10 cellular contexts compared by ENCODE assay signal in the genomic region with DNA sequence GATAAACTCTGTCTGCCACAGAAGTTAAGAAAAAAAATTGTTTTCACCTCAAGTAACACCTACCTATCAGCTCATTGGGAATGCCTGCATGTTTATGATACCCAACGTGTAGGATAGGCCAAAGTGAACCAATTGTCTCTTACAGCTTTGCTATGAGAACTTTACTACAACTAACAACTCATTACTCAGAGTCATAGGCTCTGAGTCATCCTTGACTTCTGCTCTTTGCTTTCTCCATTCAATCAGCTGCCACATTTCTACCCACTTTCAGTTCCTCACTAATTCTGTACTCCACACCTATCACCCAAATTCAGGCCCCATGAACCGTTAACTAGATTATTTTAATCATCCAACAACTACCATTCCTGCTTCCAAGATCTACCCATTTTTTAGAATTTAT.
DNase-seq lines count a peak whose midpoint lies in the region; ATAC-seq, FAIRE-seq and TF ChIP-seq lines count a peak whose summit lies in the region.
"Had no signal": no experiment of that assay in that cellular context is flagged by ENCODE, and none has a peak within 500 bp of the region (broad histone marks: within the 10 kb centered on the region; RNA-seq: fewer than 3 reads in every experiment).

No MANE protein-coding gene starts in this region.

- no peak for TF ChIP-seq RAD21 in A549 (conservative IDR thresholded peaks at IDR 0.05 in 1 of 2, IDR thresholded peaks at IDR 0.05 in 1 of 2)

- TF ChIP-seq CTCF in A549 (IDR thresholded peaks at IDR 0.05): no peak
- TF ChIP-seq CTCF in coronary artery (IDR thresholded peaks at IDR 0.05): no peak

- no peak for FAIRE-seq in A549 (lab: Jason Lieb, UNC)

- ATAC-seq in A549: peak; percentile 35 to 65; a peak in 3 of 6 replicates
- peak; percentile 77 for ATAC-seq in GM19438 (IDR thresholded peaks at IDR 0.05; ENCODE audit: low read depth, unreplicated experiment)
- peak; percentile 99 for ATAC-seq in HG03103 (IDR thresholded peaks at IDR 0.05; ENCODE audit: low read depth, unreplicated experiment)

- POLR2A ChIA-PET in A549 (lab: Yijun Ruan, JAX): no interaction called here

- H3K4me2 ChIP-seq in A549: peak overlapping the region; percentile 49

- CTCF ChIA-PET in A549 (lab: Yijun Ruan, JAX): no interaction called here

- TF ChIP-seq POLR2A in A549 (IDR thresholded peaks at IDR 0.05; ENCODE audit: low read length): no peak

- TF ChIP-seq EP300 in A549 (IDR thresholded peaks at IDR 0.05): no peak

- DNase-seq in A549 (ENCODE audit: low read depth in 1 of 2, low spot score in 1 of 2) (peak; percentile 7 to 31), astrocyte of the hippocampus (ENCODE audit: low read depth, low spot score) (peak; percentile 29), pons (ENCODE audit: low spot score) (no peak), islet precursor cell (no peak), coronary artery (ENCODE audit: low spot score) (no peak)
- DNase-seq in stimulated activated CD4-positive, alpha-beta T cell treated with anti-CD3 and anti-CD28 coated beads, Interleukin-4, amount 100 ng/mL, for 4 hours: no peak
- DNase-seq: tibial artery had no signal

- H3K27ac ChIP-seq in A549 (no peak overlapping the region), coronary artery (no peak overlapping the region)
- H3K27ac ChIP-seq: parathyroid adenoma, tibial artery had no signal

- H3K4me3 ChIP-seq in A549: no peak overlapping the region
- no peak overlapping the region for H3K4me3 ChIP-seq in coronary artery
- H3K4me3 ChIP-seq: tibial artery had no signal

- 0 out of 3 replicates have a peak, but pooled peaks cover 3% of the 10 kb centered on the region for H3K9me3 ChIP-seq in A549
- H3K9me3 ChIP-seq: tibial artery had no signal

- 25% methylated on average over 2 of the region's 2 CpGs for WGBS in A549 (ENCODE audit: missing lambda C conversion rate)

- peaks cover 40% of the 10 kb centered on the region for H3K4me1 ChIP-seq in A549
- H3K4me1 ChIP-seq: parathyroid adenoma, tibial artery had no signal

TF ChIP-seq in A549, 52 proteins besides CTCF, POLR2A, EP300 and RAD21:
- TF ChIP-seq RNF2 (IDR thresholded peaks at IDR 0.05; ENCODE audit: borderline replicate concordance, low read depth) (no peak), HOXA7 (CRISPR knock-in tag; IDR thresholded peaks at IDR 0.05) (no peak), FOSB (CRISPR knock-in tag; IDR thresholded peaks at IDR 0.05) (no peak), ZC3H11A (IDR thresholded peaks at IDR 0.05) (no peak), EHMT2 (IDR thresholded peaks at IDR 0.05; ENCODE audit: low read depth) (no peak), HOXB5 (CRISPR knock-in tag; IDR thresholded peaks at IDR 0.05) (0 out of 2 replicates have a peak, but pooled peaks have one; percentile 34), KDM5A (IDR thresholded peaks at IDR 0.05) (no peak), CBX2 (IDR thresholded peaks at IDR 0.05; ENCODE audit: borderline replicate concordance, low read depth) (no peak), MYC (IDR thresholded peaks at IDR 0.05; ENCODE audit: borderline replicate concordance, low read length) (no peak), RARB (CRISPR knock-in tag; IDR thresholded peaks at IDR 0.05) (no peak), FOSL2 (IDR thresholded peaks at IDR 0.05) (peak; percentile 31; the same call in 1 of the 2 replicates), FOSL2 (CRISPR knock-in tag; IDR thresholded peaks at IDR 0.05) (peak; percentile 55; the same call in 1 of the 2 replicates), RFX5 (IDR thresholded peaks at IDR 0.05) (no peak), RCOR1 (IDR thresholded peaks at IDR 0.05; ENCODE audit: low read depth, low read length) (no peak), JUNB (IDR thresholded peaks at IDR 0.05) (0 out of 2 replicates have a peak, but pooled peaks have one; percentile 25), CBX8 (IDR thresholded peaks at IDR 0.05) (no peak), ATOH8 (CRISPR knock-in tag; IDR thresholded peaks at IDR 0.05; ENCODE audit: low read depth) (no peak), POLR2AphosphoS2 (conservative IDR thresholded peaks at IDR 0.05; ENCODE audit: low read length) (no peak), HOXB13 (CRISPR knock-in tag; IDR thresholded peaks at IDR 0.05; ENCODE audit: low read depth) (no peak), HEYL (CRISPR knock-in tag; IDR thresholded peaks at IDR 0.05) (no peak), BHLHE40 (IDR thresholded peaks at IDR 0.05; ENCODE audit: low read depth, low read length) (no peak)

Comparison
In these comparisons a context has a peak if more than half of its experiments do, and no peak if none do; other contexts are left out.
1. DNase-seq: peak in A549 (2 of 2) and astrocyte of the hippocampus (single experiment); none in pons (single experiment), islet precursor cell (single experiment), coronary artery (single experiment) and stimulated activated CD4-positive, alpha-beta T cell treated with anti-CD3 and anti-CD28 coated beads, Interleukin-4, amount 100 ng/mL, for 4 hours (0 of 2).
2. Peak in every context shown above with its lines, with median percentiles within 50 percentile points of each other: ATAC-seq.